30 cellular contexts compared by ENCODE assay signal in the genomic region with DNA sequence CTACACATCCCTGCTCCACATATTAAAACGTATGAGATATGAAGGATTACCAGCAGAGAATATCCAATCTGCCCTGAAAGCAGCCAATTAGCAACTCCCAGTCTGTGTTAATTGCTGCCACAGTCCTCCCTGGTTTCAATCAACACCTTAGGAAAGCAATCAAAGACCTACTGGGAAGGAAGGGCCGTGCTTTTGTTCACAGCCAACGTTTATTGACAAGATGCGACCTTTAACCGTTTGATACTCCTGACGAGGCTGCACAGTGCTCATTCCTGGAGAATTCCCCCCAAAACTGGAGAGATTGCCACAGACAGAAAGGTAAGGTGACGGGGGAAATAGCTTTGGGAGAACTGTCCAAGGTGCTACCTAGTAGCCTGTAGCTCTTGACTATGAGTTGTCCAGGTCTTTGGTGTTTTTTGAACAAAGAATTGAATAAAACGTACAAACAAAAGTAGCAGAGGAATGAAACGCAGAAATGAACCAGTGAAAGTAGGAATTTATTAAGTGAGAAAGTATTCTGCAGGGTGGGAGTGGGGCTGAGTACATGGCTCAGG.
"Had no signal": no experiment of that assay in that cellular context is flagged by ENCODE, and none has a peak within 500 bp of the region (broad histone marks: within the 10 kb centered on the region; RNA-seq: fewer than 3 reads in every experiment).

No MANE protein-coding gene starts in this region.

- H3K36me3 ChIP-seq: breast epithelium, left ventricle myocardium inferior, stomach, thyroid gland, upper lobe of left lung, vagina had no signal

- FAIRE-seq: islet of Langerhans had no signal

- H3K9me3 Mint-ChIP-seq: activated B cell treated with CpG ODN at 0.5 μM for 24 hours; activated naive CD4-positive, alpha-beta T cell treated with anti-CD3 and anti-CD28 coated beads, Interleukin-2, amount 50 U/mL, for 24 hours; activated naive CD8-positive, alpha-beta T cell treated with anti-CD3 and anti-CD28 coated beads, Interleukin-2, amount 50 U/mL, for 24 hours had no signal

- H3K27me3 Mint-ChIP-seq: activated CD4-positive, alpha-beta T cell treated with anti-CD3 and anti-CD28 coated beads for 36 hours; activated CD8-positive, alpha-beta memory T cell treated with anti-CD3 and anti-CD28 coated beads, Interleukin-2, amount 10 ng/mL, durations not matched to agents 7 days and 5 days; activated naive CD4-positive, alpha-beta T cell treated with anti-CD3 and anti-CD28 coated beads, Interleukin-2, amount 50 U/mL, for 24 hours; activated naive CD8-positive, alpha-beta T cell treated with anti-CD3 and anti-CD28 coated beads, Interleukin-2, amount 50 U/mL, for 24 hours had no signal

- H3K27me3 ChIP-seq: breast epithelium, stomach, thyroid gland, upper lobe of left lung, vagina had no signal

- H3K27ac Mint-ChIP-seq: activated B cell treated with CpG ODN at 0.5 μM for 24 hours; activated CD4-positive, alpha-beta T cell treated with anti-CD3 and anti-CD28 coated beads for 36 hours; activated CD8-positive, alpha-beta memory T cell treated with anti-CD3 and anti-CD28 coated beads, Interleukin-2, amount 10 ng/mL, durations not matched to agents 7 days and 5 days; activated CD8-positive, alpha-beta T cell treated with anti-CD3 and anti-CD28 coated beads, Interleukin-2, amount 10 ng/mL, durations not matched to agents 7 days and 5 days; activated naive CD4-positive, alpha-beta T cell treated with anti-CD3 and anti-CD28 coated beads, Interleukin-2, amount 50 U/mL, for 24 hours; activated naive CD8-positive, alpha-beta T cell treated with anti-CD3 and anti-CD28 coated beads, Interleukin-2, amount 50 U/mL, for 24 hours; activated T-helper 2 cell treated with anti-CD3 and anti-CD28 coated beads, Interferon-gamma antibody, Interleukin-2, Interleukin-4, amounts not matched to agents 10 μg/mL and 5 μg/mL and 100 μg/mL, durations not matched to agents 14 hours and 24 hours and 36 hours; nephron; stimulated activated naive B cell treated with anti-CD40 and anti-IgM and Interleukin-4, amounts not matched to agents 10 μg/mL and 1 μg/mL and 100 μg/mL, for 72 hours had no signal

- H3K4me1 Mint-ChIP-seq: activated CD4-positive, alpha-beta T cell treated with anti-CD3 and anti-CD28 coated beads for 36 hours; activated CD8-positive, alpha-beta memory T cell treated with anti-CD3 and anti-CD28 coated beads, Interleukin-2, amount 10 ng/mL, durations not matched to agents 7 days and 5 days; activated naive CD4-positive, alpha-beta T cell treated with anti-CD3 and anti-CD28 coated beads, Interleukin-2, amount 50 U/mL, for 24 hours; activated naive CD8-positive, alpha-beta T cell treated with anti-CD3 and anti-CD28 coated beads, Interleukin-2, amount 50 U/mL, for 24 hours; nephron had no signal

- ATAC-seq: activated CD4-positive, alpha-beta T cell treated with anti-CD3 and anti-CD28 coated beads for 36 hours; activated CD8-positive, alpha-beta memory T cell treated with anti-CD3 and anti-CD28 coated beads, Interleukin-2, amount 10 ng/mL, durations not matched to agents 7 days and 5 days; activated CD8-positive, alpha-beta T cell treated with anti-CD3 and anti-CD28 coated beads, Interleukin-2, amount 10 ng/mL, durations not matched to agents 7 days and 5 days; activated naive CD8-positive, alpha-beta T cell treated with anti-CD3 and anti-CD28 coated beads, Interleukin-2, amount 50 U/mL, for 24 hours; esophagus mucosa; right cardiac atrium; stimulated activated naive B cell treated with anti-CD40 and anti-IgM and Interleukin-4, amounts not matched to agents 10 μg/mL and 1 μg/mL and 100 μg/mL, for 72 hours had no signal

- H3K4me1 ChIP-seq: breast epithelium, left ventricle myocardium inferior, parathyroid adenoma, stomach, thyroid gland, upper lobe of left lung, vagina had no signal

- H3K36me3 Mint-ChIP-seq: activated CD8-positive, alpha-beta memory T cell treated with anti-CD3 and anti-CD28 coated beads, Interleukin-2, amount 10 ng/mL, durations not matched to agents 7 days and 5 days; activated naive CD4-positive, alpha-beta T cell treated with anti-CD3 and anti-CD28 coated beads, Interleukin-2, amount 50 U/mL, for 24 hours; stimulated activated naive B cell treated with anti-CD40 and anti-IgM and Interleukin-4, amounts not matched to agents 10 μg/mL and 1 μg/mL and 100 μg/mL, for 72 hours had no signal

- H3K4me3 ChIP-seq: breast epithelium, left ventricle myocardium inferior, lung, stomach, thyroid gland, upper lobe of left lung, vagina had no signal

- H2AFZ ChIP-seq: parathyroid adenoma had no signal

- H3K9me3 ChIP-seq: breast epithelium, left ventricle myocardium inferior, stomach, thyroid gland, upper lobe of left lung, vagina had no signal

- H3K4me3 Mint-ChIP-seq: activated B cell treated with CpG ODN at 0.5 μM for 24 hours; activated CD4-positive, alpha-beta T cell treated with anti-CD3 and anti-CD28 coated beads for 36 hours; activated CD8-positive, alpha-beta memory T cell treated with anti-CD3 and anti-CD28 coated beads, Interleukin-2, amount 10 ng/mL, durations not matched to agents 7 days and 5 days; activated CD8-positive, alpha-beta T cell treated with anti-CD3 and anti-CD28 coated beads, Interleukin-2, amount 10 ng/mL, durations not matched to agents 7 days and 5 days; activated naive CD4-positive, alpha-beta T cell treated with anti-CD3 and anti-CD28 coated beads, Interleukin-2, amount 50 U/mL, for 24 hours; activated naive CD8-positive, alpha-beta T cell treated with anti-CD3 and anti-CD28 coated beads, Interleukin-2, amount 50 U/mL, for 24 hours; nephron; stimulated activated naive B cell treated with anti-CD40 and anti-IgM and Interleukin-4, amounts not matched to agents 10 μg/mL and 1 μg/mL and 100 μg/mL, for 72 hours had no signal

- DNase-seq: activated B cell treated with CpG ODN at 0.5 μM for 24 hours; activated CD4-positive, alpha-beta T cell treated with anti-CD3 and anti-CD28 coated beads for 36 hours; activated CD8-positive, alpha-beta memory T cell treated with anti-CD3 and anti-CD28 coated beads, Interleukin-2, amount 10 ng/mL, durations not matched to agents 7 days and 5 days; activated CD8-positive, alpha-beta T cell treated with anti-CD3 and anti-CD28 coated beads, Interleukin-2, amount 10 ng/mL, durations not matched to agents 7 days and 5 days; activated naive CD8-positive, alpha-beta T cell treated with anti-CD3 and anti-CD28 coated beads, Interleukin-2, amount 50 U/mL, for 24 hours; activated T-cell treated with anti-CD3 and anti-CD28 coated beads, Interleukin-2, amount 50 U/mL, for 48 hours; amygdala; central memory CD4-positive, alpha-beta T cell; foreskin fibroblast; head of caudate nucleus; hypothalamus; left ventricle myocardium inferior; nucleus accumbens; stimulated activated CD4-positive, alpha-beta T cell treated with anti-CD3 and anti-CD28 coated beads, Interleukin-15, amount 100 ng/mL, for 24 hours; stimulated activated CD4-positive, alpha-beta T cell treated with anti-CD3 and anti-CD28 coated beads, Interleukin-2, amount 100 ng/mL, for 24 hours; stimulated activated naive B cell treated with anti-CD40 and anti-IgM and Interleukin-4, amounts not matched to agents 10 μg/mL and 1 μg/mL and 100 μg/mL, for 72 hours; stomach; T-helper 2 cell; thyroid gland; upper lobe of left lung had no signal

- H3K9ac ChIP-seq: parathyroid adenoma had no signal

- H3K79me2 ChIP-seq: parathyroid adenoma had no signal

- H3K27ac ChIP-seq: breast epithelium, left ventricle myocardium inferior, parathyroid adenoma, stomach, thyroid gland, upper lobe of left lung, vagina had no signal
